In genomic region chr17:65466547-65466946, GRCh38 we compare ENCODE assay signal across 20 cellular contexts.
"Had no signal": no experiment of that assay in that cellular context is flagged by ENCODE, and none has a peak within 500 bp of the region (broad histone marks: within the 10 kb centered on the region; RNA-seq: fewer than 3 reads in every experiment).

No MANE protein-coding gene starts in this region.

- DNase-seq: IMR-90, Karpas-422, KG1, MG63, NCI-H1092, NCI-H1436, NCI-H187, NCI-H2029, NCI-H2081 treated with DMSO at 0.1 percent for 48 hours, NCI-H2171, NCI-H226, NCI-H446, NCI-H510A, NCI-H524 treated with DMSO at 0.1 percent for 48 hours, NCI-H69, NCI-H774, RPMI8226, SHP77, SK-N-SH had no signal

- ATAC-seq: HepG2 had no signal
